26 cellular contexts compared by ENCODE assay signal in genomic region chr18:34287825-34288224, GRCh38.
"Had no signal": no experiment of that assay in that cellular context is flagged by ENCODE, and none has a peak within 500 bp of the region (broad histone marks: within the 10 kb centered on the region; RNA-seq: fewer than 3 reads in every experiment).

No MANE protein-coding gene starts in this region.

- H3K27ac ChIP-seq: neural progenitor cell, neutrophil, ovary, parathyroid adenoma, psoas muscle, right lobe of liver, sigmoid colon, stomach, thoracic aorta, thyroid gland, tibial nerve, upper lobe of left lung, uterus had no signal

- H3K9me3 ChIP-seq: neutrophil, psoas muscle, right lobe of liver, thyroid gland had no signal

- DNase-seq: naive thymus-derived CD4-positive, alpha-beta T cell; natural killer cell; nucleus accumbens; ovary; psoas muscle; right cardiac atrium; right lobe of liver; sigmoid colon; small intestine; stimulated activated CD4-positive, alpha-beta T cell treated with anti-CD3 and anti-CD28 coated beads, Interleukin-15, amount 100 ng/mL, for 24 hours; stimulated activated CD4-positive, alpha-beta T cell treated with anti-CD3 and anti-CD28 coated beads, Interleukin-2, amount 100 ng/mL, for 24 hours; stimulated activated CD4-positive, alpha-beta T cell treated with anti-CD3 and anti-CD28 coated beads, Interleukin-2, amount 100 ng/mL, for 48 hours; stimulated activated CD4-positive, alpha-beta T cell treated with anti-CD3 and anti-CD28 coated beads, Interleukin-4, amount 100 ng/mL, for 24 hours; stimulated activated naive B cell treated with anti-CD40 and anti-IgM and Interleukin-4, amounts not matched to agents 10 μg/mL and 1 μg/mL and 100 μg/mL, for 72 hours; stimulated activated naive CD4-positive, alpha-beta T cell treated with Interleukin-2 at 50 U/mL for 16 hours; stomach; thyroid gland; trophoblast cell; upper lobe of left lung; uterus had no signal

- H3K27me3 ChIP-seq: neural progenitor cell, neutrophil, ovary, right lobe of liver, sigmoid colon, stomach, thyroid gland, tibial nerve, upper lobe of left lung, uterus had no signal

- H2AFZ ChIP-seq: neural progenitor cell, parathyroid adenoma had no signal

- ATAC-seq: naive thymus-derived CD4-positive, alpha-beta T cell; natural killer cell; psoas muscle; right cardiac atrium; stimulated activated effector memory CD8-positive, alpha-beta T cell treated with anti-CD3 and anti-CD28 coated beads, Interleukin-12 subunit alpha, Interleukin-12 subunit beta, amount 100 ng/mL, for 72 hours; stimulated activated naive B cell treated with anti-CD40 and anti-IgM and Interleukin-4, amounts not matched to agents 10 μg/mL and 1 μg/mL and 100 μg/mL, for 72 hours had no signal

- H3K79me2 ChIP-seq: parathyroid adenoma had no signal

- H3K4me1 ChIP-seq: neural progenitor cell, parathyroid adenoma, psoas muscle, right lobe of liver, sigmoid colon, stomach, thyroid gland, tibial nerve, upper lobe of left lung, uterus had no signal

- H3K4me2 ChIP-seq: neural progenitor cell had no signal

- H3K4me3 ChIP-seq: neural progenitor cell, ovary, psoas muscle, right lobe of liver, sigmoid colon, stomach, thoracic aorta, thyroid gland, tibial nerve, upper lobe of left lung, uterus had no signal

- H3K36me3 ChIP-seq: neural progenitor cell, neutrophil, ovary, right lobe of liver, sigmoid colon, stomach, thoracic aorta, thyroid gland, tibial nerve, upper lobe of left lung, uterus had no signal
